ENCODE assay signal across 13 cellular contexts in genomic region chr20:53923745-53924369, GRCh38.
DNase-seq lines count a peak whose midpoint lies in the region; ATAC-seq and TF ChIP-seq lines count a peak whose summit lies in the region.
"Had no signal": no experiment of that assay in that cellular context is flagged by ENCODE, and none has a peak within 500 bp of the region (broad histone marks: within the 10 kb centered on the region; RNA-seq: fewer than 3 reads in every experiment).

No MANE protein-coding gene starts in this region.

- CTCF ChIA-PET in activated CD8-positive, alpha-beta T cell treated with anti-CD3 and anti-CD28 coated beads, Interleukin-2, amount 10 ng/mL, durations not matched to agents 7 days and 5 days (lab: Charles Lee): interaction anchor here (0.7 to 1.4 kb wide), 5 partner anchors 8 to 276 kb away, joined by 3 to 8 read pairs (median 3); no protein-coding TSS in a partner anchor

- H3K4me3 Mint-ChIP-seq in CD14-positive monocyte (peak overlapping the region in 1 of 2 donors; percentile 35), chondrocyte (ENCODE audit: unreplicated experiment) (no peak overlapping the region)
- no peak overlapping the region for H3K4me3 Mint-ChIP-seq in dendritic cell treated with granulocyte-macrophage colony-stimulating factor and Interleukin-4, amounts not matched to agents 40 ng/mL and 50 ng/mL, for 4 days
- H3K4me3 Mint-ChIP-seq in activated CD8-positive, alpha-beta T cell treated with anti-CD3 and anti-CD28 coated beads, Interleukin-2, amount 10 ng/mL, durations not matched to agents 7 days and 5 days: no peak overlapping the region
- H3K4me3 Mint-ChIP-seq: T-cell had no signal

- H3K36me3 ChIP-seq in Karpas-422 (ENCODE audit: insufficient read depth, low read length) (no peaks in the 10 kb centered on the region), neutrophil (no peaks in the 10 kb centered on the region)

- H3K9me3 Mint-ChIP-seq in CD14-positive monocyte (no peaks in the 10 kb centered on the region), chondrocyte (ENCODE audit: low read depth) (no peaks in the 10 kb centered on the region)
- no peaks in the 10 kb centered on the region for H3K9me3 Mint-ChIP-seq in dendritic cell treated with granulocyte-macrophage colony-stimulating factor and Interleukin-4, amounts not matched to agents 40 ng/mL and 50 ng/mL, for 4 days
- no peaks in the 10 kb centered on the region for H3K9me3 Mint-ChIP-seq in activated CD8-positive, alpha-beta T cell treated with anti-CD3 and anti-CD28 coated beads, Interleukin-2, amount 10 ng/mL, durations not matched to agents 7 days and 5 days (ENCODE audit: insufficient read depth)
- no peaks in the 10 kb centered on the region for H3K9me3 Mint-ChIP-seq in activated naive CD4-positive, alpha-beta T cell treated with anti-CD3 and anti-CD28 coated beads, Interleukin-2, amount 50 U/mL, for 72 hours
- H3K9me3 Mint-ChIP-seq: T-cell had no signal

- DNase-seq in CD14-positive monocyte (ENCODE audit: low spot score) (no peak), Karpas-422 (no peak), chondrocyte (ENCODE audit: low spot score) (no peak), NCI-H82 (lab: John Stamatoyannopoulos, UW) (no peak)
- DNase-seq in activated CD8-positive, alpha-beta T cell treated with anti-CD3 and anti-CD28 coated beads, Interleukin-2, amount 10 ng/mL, durations not matched to agents 7 days and 5 days: no peak
- DNase-seq in activated naive CD4-positive, alpha-beta T cell treated with anti-CD3 and anti-CD28 coated beads, Interleukin-2, amount 50 U/mL, for 72 hours (ENCODE audit: low spot score in 2 of 2): no peak
- DNase-seq: activated T-cell treated with anti-CD3 and anti-CD28 coated beads, Interleukin-2, amount 50 U/mL, for 1 hour; H7; T-cell; testis had no signal

- peaks cover 61% of the 10 kb centered on the region for H3K4me1 Mint-ChIP-seq in CD14-positive monocyte
- H3K4me1 Mint-ChIP-seq in dendritic cell treated with granulocyte-macrophage colony-stimulating factor and Interleukin-4, amounts not matched to agents 40 ng/mL and 50 ng/mL, for 4 days (ENCODE audit: low read depth): peaks cover 60% of the 10 kb centered on the region
- H3K4me1 Mint-ChIP-seq in chondrocyte (ENCODE audit: low read depth): peaks cover 18% of the 10 kb centered on the region
- H3K4me1 Mint-ChIP-seq in activated CD8-positive, alpha-beta T cell treated with anti-CD3 and anti-CD28 coated beads, Interleukin-2, amount 10 ng/mL, durations not matched to agents 7 days and 5 days (ENCODE audit: low read depth): peaks cover 24% of the 10 kb centered on the region

- H3K4me1 ChIP-seq in Karpas-422 (ENCODE audit: low read length): peaks cover 38% of the 10 kb centered on the region
- peaks cover 64 to 67% of the 10 kb centered on the region in 2 experiments for H3K4me1 ChIP-seq in neutrophil (ENCODE audit: control insufficient read depth in 1 of 2, insufficient read depth in 1 of 2, low read depth in 1 of 2, low read length in 1 of 2)
- H3K4me1 ChIP-seq: testis had no signal

- no peaks in the 10 kb centered on the region for H4K20me1 ChIP-seq in Karpas-422 (ENCODE audit: insufficient read depth, low read depth, low read length)

- H3K27me3 Mint-ChIP-seq in CD14-positive monocyte (ENCODE audit: low read depth in 3 of 3): peaks cover 0 to 2% (median 2%) of the 10 kb centered on the region in 3 donors
- H3K27me3 Mint-ChIP-seq in dendritic cell treated with granulocyte-macrophage colony-stimulating factor and Interleukin-4, amounts not matched to agents 40 ng/mL and 50 ng/mL, for 4 days: no peaks in the 10 kb centered on the region
- no peaks in the 10 kb centered on the region for H3K27me3 Mint-ChIP-seq in chondrocyte (ENCODE audit: low read depth)
- no peaks in the 10 kb centered on the region for H3K27me3 Mint-ChIP-seq in activated CD8-positive, alpha-beta T cell treated with anti-CD3 and anti-CD28 coated beads, Interleukin-2, amount 10 ng/mL, durations not matched to agents 7 days and 5 days (ENCODE audit: low read depth)
- H3K27me3 Mint-ChIP-seq: T-cell had no signal

- ATAC-seq in activated CD8-positive, alpha-beta T cell treated with anti-CD3 and anti-CD28 coated beads, Interleukin-2, amount 10 ng/mL, durations not matched to agents 7 days and 5 days: no peak
- ATAC-seq in activated naive CD4-positive, alpha-beta T cell treated with anti-CD3 and anti-CD28 coated beads, Interleukin-2, amount 50 U/mL, for 72 hours: no peak
- ATAC-seq: esophagus mucosa, T-cell had no signal

- no peaks in the 10 kb centered on the region for H3K27me3 ChIP-seq in Karpas-422 (ENCODE audit: low read length)
- no peaks in the 10 kb centered on the region for H3K27me3 ChIP-seq in neutrophil
- H3K27me3 ChIP-seq: testis had no signal

- H3K9me3 ChIP-seq in Karpas-422 (ENCODE audit: low read length) (no peaks in the 10 kb centered on the region), neutrophil (no peaks in the 10 kb centered on the region)
- H3K9me3 ChIP-seq: testis had no signal

- no peak overlapping the region for H3K9ac ChIP-seq in Karpas-422 (ENCODE audit: low read length)

- H3K4me2 ChIP-seq in Karpas-422 (ENCODE audit: low read depth, low read length, poor library complexity, severe bottlenecking): peak overlapping the region; percentile 27

- H3K27ac Mint-ChIP-seq in CD14-positive monocyte: peak overlapping the region; percentile 87 to 95 (median 94)
- peak overlapping the region; percentile 72 for H3K27ac Mint-ChIP-seq in dendritic cell treated with granulocyte-macrophage colony-stimulating factor and Interleukin-4, amounts not matched to agents 40 ng/mL and 50 ng/mL, for 4 days
- no peak overlapping the region for H3K27ac Mint-ChIP-seq in chondrocyte (ENCODE audit: unreplicated experiment)
- H3K27ac Mint-ChIP-seq in activated CD8-positive, alpha-beta T cell treated with anti-CD3 and anti-CD28 coated beads, Interleukin-2, amount 10 ng/mL, durations not matched to agents 7 days and 5 days: no peak overlapping the region
- no peak overlapping the region for H3K27ac Mint-ChIP-seq in activated naive CD4-positive, alpha-beta T cell treated with anti-CD3 and anti-CD28 coated beads, Interleukin-2, amount 50 U/mL, for 72 hours
- H3K27ac Mint-ChIP-seq: T-cell had no signal

- POLR2A ChIA-PET in activated CD8-positive, alpha-beta T cell treated with anti-CD3 and anti-CD28 coated beads, Interleukin-2, amount 10 ng/mL, durations not matched to agents 7 days and 5 days (lab: Charles Lee): interaction anchor here (0.6 to 1.0 kb wide), 2 partner anchors 10 to 339 kb away, joined by 3 read pairs; no protein-coding TSS in a partner anchor

- H3K27ac ChIP-seq in Karpas-422 (ENCODE audit: low read length) (peak overlapping the region; percentile 49), neutrophil (peak overlapping the region; percentile 91)

- TF ChIP-seq CTCF in CD14-positive monocyte (IDR thresholded peaks at IDR 0.05) (no peak), neutrophil (IDR thresholded peaks at IDR 0.05) (no peak), chondrocyte (IDR thresholded peaks at IDR 0.05) (no peak)

- no peaks in the 10 kb centered on the region for H3K9me2 ChIP-seq in Karpas-422 (replicated peaks; ENCODE audit: insufficient read depth, low read length)

- no peak overlapping the region for H2AFZ ChIP-seq in Karpas-422 (ENCODE audit: low read length)

- H3K36me3 Mint-ChIP-seq in CD14-positive monocyte (peaks cover 0 to 2% of the 10 kb centered on the region in 2 donors), chondrocyte (ENCODE audit: low read depth) (no peaks in the 10 kb centered on the region)
- no peaks in the 10 kb centered on the region for H3K36me3 Mint-ChIP-seq in dendritic cell treated with granulocyte-macrophage colony-stimulating factor and Interleukin-4, amounts not matched to agents 40 ng/mL and 50 ng/mL, for 4 days (ENCODE audit: low read depth)
- H3K36me3 Mint-ChIP-seq in activated CD8-positive, alpha-beta T cell treated with anti-CD3 and anti-CD28 coated beads, Interleukin-2, amount 10 ng/mL, durations not matched to agents 7 days and 5 days (ENCODE audit: low read depth): no peaks in the 10 kb centered on the region
- no peaks in the 10 kb centered on the region for H3K36me3 Mint-ChIP-seq in activated naive CD4-positive, alpha-beta T cell treated with anti-CD3 and anti-CD28 coated beads, Interleukin-2, amount 50 U/mL, for 72 hours
- H3K36me3 Mint-ChIP-seq: T-cell had no signal

- no peak overlapping the region for H3K4me3 ChIP-seq in Karpas-422 (ENCODE audit: low read length)
- H3K4me3 ChIP-seq in neutrophil (ENCODE audit: low read depth in 1 of 2, low read length in 1 of 2): no peak overlapping the region
- H3K4me3 ChIP-seq: testis had no signal

- H3K79me2 ChIP-seq in Karpas-422 (ENCODE audit: low read length): no peaks in the 10 kb centered on the region

- intact Hi-C loops in CD14-positive monocyte (cut with micrococcal nuclease): loop anchor here in 1 of 2 donors (5.0 kb wide), 1 partner anchor 77 kb away; no protein-coding TSS in a partner anchor
- intact Hi-C loops in dendritic cell treated with granulocyte-macrophage colony-stimulating factor and Interleukin-4, amounts not matched to agents 40 ng/mL and 50 ng/mL, for 4 days (cut with micrococcal nuclease): no loop called here

Comparison
In these comparisons a context has a peak if more than half of its experiments do, and no peak if none do; other contexts are left out.
1. H3K27ac Mint-ChIP-seq: peak in CD14-positive monocyte (7 of 7) and dendritic cell treated with granulocyte-macrophage colony-stimulating factor and Interleukin-4, amounts not matched to agents 40 ng/mL and 50 ng/mL, for 4 days (single experiment); none in chondrocyte (single experiment), activated CD8-positive, alpha-beta T cell treated with anti-CD3 and anti-CD28 coated beads, Interleukin-2, amount 10 ng/mL, durations not matched to agents 7 days and 5 days (single experiment) and activated naive CD4-positive, alpha-beta T cell treated with anti-CD3 and anti-CD28 coated beads, Interleukin-2, amount 50 U/mL, for 72 hours (0 of 2).